In genomic region chr10:110443239-110444008, GRCh38 we compare ENCODE assay signal across 25 cellular contexts. TPM values are rescaled to one million over a fixed set of nuclear protein-coding genes. Genes with fewer than 3 reads are reported as not detected.
DNase-seq lines count a peak whose midpoint lies in the region; ATAC-seq, FAIRE-seq and TF ChIP-seq lines count a peak whose summit lies in the region.
"Had no signal": no experiment of that assay in that cellular context is flagged by ENCODE, and none has a peak within 500 bp of the region (broad histone marks: within the 10 kb centered on the region; RNA-seq: fewer than 3 reads in every experiment).

No MANE protein-coding gene starts in this region.

- 85% methylated on average over 7 of the region's 12 CpGs for WGBS in K562 (ENCODE audit: insufficient coverage, low coverage, missing lambda C conversion rate)
- WGBS in sigmoid colon, 2 donors, result 91 to 93% methylated on average over 12 of the region's 12 CpGs
- WGBS in ovary, 3 donors, result 90 to 91% (median 90%) methylated on average over 12 of the region's 12 CpGs

- TF ChIP-seq EP300 in K562 (IDR thresholded peaks at IDR 0.05; ENCODE audit: low read length) (no peak), sigmoid colon (IDR thresholded peaks at IDR 0.05) (no peak), ovary (IDR thresholded peaks at IDR 0.05) (no peak)

- no peak for FAIRE-seq in K562 (lab: Jason Lieb, UNC)

- H3K79me2 ChIP-seq in K562 (ENCODE audit: control insufficient read depth, insufficient read depth, low read length), result no peaks in the 10 kb centered on the region

- H4K20me1 ChIP-seq in K562 (replicated peaks; ENCODE audit: control insufficient read depth, insufficient read depth, low read length), result no peaks in the 10 kb centered on the region
- H4K20me1 ChIP-seq: BLaER1 treated with 17β-estradiol and CSF1 and Interleukin-3, amounts not matched to agents 10 nM and 100 nM had no signal

- no peaks in the 10 kb centered on the region for H3K9me3 ChIP-seq in K562 (replicated peaks; ENCODE audit: control insufficient read depth, insufficient read depth, low read depth, low read length)
- H3K9me3 ChIP-seq in sigmoid colon, result no peaks in the 10 kb centered on the region
- no peaks in the 10 kb centered on the region for H3K9me3 ChIP-seq in ovary
- H3K9me3 ChIP-seq: ascending aorta; BLaER1 treated with 17β-estradiol and CSF1 and Interleukin-3, amounts not matched to agents 10 nM and 100 nM; Caco-2; MG63; mucosa of descending colon had no signal

- intact Hi-C loops in K562 (cut with micrococcal nuclease), result no loop called here
- intact Hi-C loops in sigmoid colon (cut with DNase I), result no loop called here
- intact Hi-C loops in ovary (cut with DNase I), result no loop called here

- BruUV-seq in K562 (replicated peaks; lab: Mats Ljungman, UMichigan), result no TSS peak

- no peaks in the 10 kb centered on the region for H3K9me1 ChIP-seq in K562 (ENCODE audit: control insufficient read depth, insufficient read depth, low read length)

- H2AFZ ChIP-seq in K562 (ENCODE audit: low read depth, low read length), result no peak overlapping the region

- H3K4me1 ChIP-seq in K562 (replicated peaks in 1 of 2; ENCODE audit: control insufficient read depth in 2 of 2, insufficient read depth in 2 of 2, low read length in 2 of 2) (peaks cover 0 to 17% of the 10 kb centered on the region in 2 experiments; a peak in 4 of 5 replicates), sigmoid colon (peaks cover 0 to 7% (median 0%) of the 10 kb centered on the region in 4 donors), ovary (ENCODE audit: insufficient read depth) (no peaks in the 10 kb centered on the region)
- H3K4me1 ChIP-seq: ascending aorta, Caco-2 had no signal

- peak overlapping the region in 1 of 2 experiments; percentile 50; a peak in 1 of 4 replicates for H3K9ac ChIP-seq in K562 (ENCODE audit: insufficient read depth in 1 of 2, low read depth in 2 of 2, low read length in 2 of 2)
- H3K9ac ChIP-seq: BLaER1 treated with 17β-estradiol and CSF1 and Interleukin-3, amounts not matched to agents 10 nM and 100 nM had no signal

- TF ChIP-seq CTCF in K562 (IDR thresholded peaks at IDR 0.05 in 2 of 3, conservative IDR thresholded peaks at IDR 0.05 in 1 of 3; ENCODE audit: insufficient read depth in 2 of 3, low read depth in 1 of 3, low read length in 3 of 3) (no peak), sigmoid colon (IDR thresholded peaks at IDR 0.05) (no peak), ovary (IDR thresholded peaks at IDR 0.05) (no peak)

- no peak overlapping the region for H3K27ac ChIP-seq in K562 (ENCODE audit: extremely low read depth, low read depth, low read length)
- no peak overlapping the region for H3K27ac ChIP-seq in sigmoid colon
- no peak overlapping the region for H3K27ac ChIP-seq in ovary
- H3K27ac ChIP-seq: ascending aorta; BLaER1 treated with 17β-estradiol and CSF1 and Interleukin-3, amounts not matched to agents 10 nM and 100 nM had no signal

- in situ Hi-C loops in K562 (cut with MboI), result no loop called here

- no peak overlapping the region for H3K4me3 ChIP-seq in K562
- no peak overlapping the region for H3K4me3 ChIP-seq in sigmoid colon
- no peak overlapping the region for H3K4me3 ChIP-seq in ovary
- H3K4me3 ChIP-seq: ascending aorta; BLaER1 treated with 17β-estradiol and CSF1 and Interleukin-3, amounts not matched to agents 10 nM and 100 nM; MG63; mucosa of descending colon had no signal

- no peaks in the 10 kb centered on the region for H3K36me3 ChIP-seq in K562 (ENCODE audit: control insufficient read depth, insufficient read depth, low read length)
- H3K36me3 ChIP-seq in sigmoid colon, result no peaks in the 10 kb centered on the region
- H3K36me3 ChIP-seq in ovary, result no peaks in the 10 kb centered on the region
- H3K36me3 ChIP-seq: ascending aorta; BLaER1 treated with 17β-estradiol and CSF1 and Interleukin-3, amounts not matched to agents 10 nM and 100 nM; MG63 had no signal

- no peaks in the 10 kb centered on the region for H3K27me3 ChIP-seq in K562 (ENCODE audit: control insufficient read depth in 2 of 2, insufficient read depth in 2 of 2, low read length in 2 of 2)
- H3K27me3 ChIP-seq in sigmoid colon, result no peaks in the 10 kb centered on the region
- H3K27me3 ChIP-seq in ovary, result no peaks in the 10 kb centered on the region
- H3K27me3 ChIP-seq: ascending aorta; BLaER1 treated with 17β-estradiol and CSF1 and Interleukin-3, amounts not matched to agents 10 nM and 100 nM; MG63 had no signal

- CTCF ChIA-PET in K562 (lab: Yijun Ruan, JAX; ENCODE audit: low intra/inter-chr PET ratio), result no interaction called here

- POLR2A ChIA-PET in K562 (lab: Yijun Ruan, JAX), result no interaction called here

- TF ChIP-seq POLR2A in K562 (conservative IDR thresholded peaks at IDR 0.05) (no peak), sigmoid colon (IDR thresholded peaks at IDR 0.05) (no peak), ovary (IDR thresholded peaks at IDR 0.05) (no peak)

- no peak overlapping the region for H3K4me2 ChIP-seq in K562 (ENCODE audit: insufficient read depth, low read length)
- H3K4me2 ChIP-seq: BLaER1 treated with 17β-estradiol and CSF1 and Interleukin-3, amounts not matched to agents 10 nM and 100 nM had no signal

- TF ChIP-seq RAD21 in K562 (CRISPR knock-in tag; conservative IDR thresholded peaks at IDR 0.05 in 1 of 2, IDR thresholded peaks at IDR 0.05 in 1 of 2), result no peak

- ATAC-seq in K562, result no peak
- ATAC-seq in GM19397 (IDR thresholded peaks at IDR 0.05; ENCODE audit: unreplicated experiment), result no peak
- ATAC-seq: activated CD8-positive, alpha-beta T cell treated with anti-CD3 and anti-CD28 coated beads, Interleukin-2, amount 10 ng/mL, durations not matched to agents 7 days and 5 days; mucosa of descending colon; stimulated activated naive B cell treated with anti-CD40 and anti-IgM and Interleukin-4, amounts not matched to agents 10 μg/mL and 1 μg/mL and 100 μg/mL, for 72 hours had no signal

- DNase-seq in activated effector memory CD4-positive, alpha-beta T cell treated with anti-CD3 and anti-CD28 coated beads, Interleukin-2, amount 50 U/mL, for 16 hours, result peak; percentile 37
- DNase-seq in activated effector memory CD4-positive, alpha-beta T cell treated with Interleukin-2 at 50 U/mL for 16 hours, result no peak
- DNase-seq in K562 (ENCODE audit: extremely low read depth in 1 of 4, low spot score in 3 of 4), result no peak
- DNase-seq in mesenteric fat pad (ENCODE audit: low spot score), result peak; percentile 72
- peak; percentile 36 for DNase-seq in sigmoid colon
- no peak for DNase-seq in ovary
- DNase-seq in hypothalamus (lab: John Stamatoyannopoulos, UW), result no peak
- DNase-seq: activated B cell treated with CpG ODN at 0.5 μM for 24 hours; activated CD8-positive, alpha-beta T cell treated with anti-CD3 and anti-CD28 coated beads, Interleukin-2, amount 10 ng/mL, durations not matched to agents 7 days and 5 days; Caco-2; erythroblast; foreskin fibroblast; GOT3; KBM-7; MG63; mucosa of descending colon; NCI-H2081 treated with DMSO at 0.1 percent for 48 hours; OCI-M1; SHP77 treated with DMSO at 0.1 percent for 48 hours; stimulated activated CD4-positive, alpha-beta T cell treated with anti-CD3 and anti-CD28 coated beads, Interleukin-2, amount 100 ng/mL, for 48 hours; stimulated activated naive B cell treated with anti-CD40 and anti-IgM and Interleukin-4, amounts not matched to agents 10 μg/mL and 1 μg/mL and 100 μg/mL, for 72 hours; T-helper 9 cell had no signal

TF ChIP-seq in K562, 482 proteins besides CTCF, POLR2A, EP300 and RAD21:
- TF ChIP-seq ZKSCAN1 (IDR thresholded peaks at IDR 0.05; ENCODE audit: low read depth, low read length) (peak; percentile 95), PCBP1 (IDR thresholded peaks at IDR 0.05; ENCODE audit: low read depth, low read length, poor library complexity, severe bottlenecking) (no peak)

RNA-seq across cellular contexts. Expression of gene DUSP5, which starts 54.3 kb away (rescaled TPM):
- total RNA-seq in K562 (2011; cell fraction: chromatin; rRNA removed; ENCODE audit: low replicate concordance), result 4.3 and 7.9 TPM in 2 replicates
- total RNA-seq in K562 (2011; cell fraction: nucleolus; rRNA removed), result 4.7 and 6.2 TPM in 2 replicates
- total RNA-seq in K562 (2011; cell fraction: nucleoplasm; rRNA removed), result 3.0 and 4.0 TPM in 2 replicates
- total RNA-seq in K562 (2014; rRNA removed) (1.4 and 2.8 TPM in 2 replicates), K562 (2014; rRNA removed; fragmentation: Illumina TruSeq; extraction: Trizol) (2.2 and 2.3 TPM in 2 replicates), K562 (2015; rRNA removed; fragmentation: Illumina TruSeq; extraction: Trizol) (2.0 and 2.4 TPM in 2 replicates), K562 (2021) (3.4 and 3.5 TPM in 2 replicates), mesenteric fat pad (32.4 TPM), sigmoid colon (10 to 100 TPM in 2 of 4 donors, 1 to 10 TPM in 2; 3.6 to 42.1 (median 7.6) TPM), ovary (10 to 100 TPM in 3 of 7 donors, 1 to 10 TPM in 4; 2.5 to 21.6 (median 6.2) TPM)
- polyA plus RNA-seq in K562 (2011; rRNA removed) (2.5 and 3.4 TPM in 2 replicates), K562 (2014; fragmentation: Illumina TruSeq; extraction: Trizol) (2.4 TPM in 2 replicates), K562 (2014; fragmentation: Nextera tagmentation; extraction: Ambion mirVana) (under 1 TPM; 0.49 to 0.71 TPM), K562 (2014; rRNA removed) (1.5 and 1.9 TPM in 2 replicates), sigmoid colon (10 to 100 TPM; 12.0 to 35.8 (median 20.9) TPM), ovary (10 to 100 TPM in 1 of 2 donors, 1 to 10 TPM in 1; 5.4 to 11.2 TPM)
- 2.9 and 4.8 TPM in 2 replicates for polyA plus RNA-seq in K562 (2011; cell fraction: cytosol; rRNA removed)
- polyA plus RNA-seq in K562 (2011; cell fraction: nucleus; rRNA removed), result 3.3 and 6.1 TPM in 2 replicates
- polyA plus RNA-seq in K562 (2012), result 4.0 and 6.8 TPM in 2 replicates
- 5.1 and 10.5 TPM in 2 replicates for polyA minus RNA-seq in K562 (2011; rRNA and poly(A)+ RNA removed)
- 5.7 and 12.0 TPM in 2 replicates for polyA minus RNA-seq in K562 (2011; cell fraction: cytosol; rRNA and poly(A)+ RNA removed)
- 3.2 and 4.7 TPM in 2 replicates for polyA minus RNA-seq in K562 (2011; cell fraction: nucleus; rRNA and poly(A)+ RNA removed)

Comparison
In these comparisons a context has a peak if more than half of its experiments do, and no peak if none do; other contexts are left out.
1. DNase-seq: peak in activated effector memory CD4-positive, alpha-beta T cell treated with anti-CD3 and anti-CD28 coated beads, Interleukin-2, amount 50 U/mL, for 16 hours (single experiment), mesenteric fat pad (single experiment) and sigmoid colon (single experiment); none in activated effector memory CD4-positive, alpha-beta T cell treated with Interleukin-2 at 50 U/mL for 16 hours (single experiment), K562 (0 of 4), ovary (0 of 5) and hypothalamus (0 of 51).